29 cellular contexts compared by ENCODE assay signal in genomic region chr20:19321176-19321575, GRCh38.
"Had no signal": no experiment of that assay in that cellular context is flagged by ENCODE, and none has a peak within 500 bp of the region (broad histone marks: within the 10 kb centered on the region; RNA-seq: fewer than 3 reads in every experiment).

No MANE protein-coding gene starts in this region.

- H3K27me3 ChIP-seq: body of pancreas, brain microvascular endothelial cell, breast epithelium had no signal

- H3K27ac ChIP-seq: body of pancreas, brain microvascular endothelial cell, breast epithelium, VCaP had no signal

- H3K4me3 ChIP-seq: body of pancreas, breast epithelium had no signal

- H3K9me3 ChIP-seq: body of pancreas, breast epithelium had no signal

- DNase-seq: activated B cell treated with CpG ODN at 0.5 μM for 24 hours; activated CD4-positive, alpha-beta memory T cell treated with anti-CD3 and anti-CD28 coated beads for 36 hours; activated CD4-positive, alpha-beta T cell treated with anti-CD3 and anti-CD28 coated beads for 4 hours; activated CD4-positive, alpha-beta T cell treated with anti-CD3 and anti-CD28 coated beads, Interleukin-2, amount 10 ng/mL, durations not matched to agents 24 days and 14 days; activated CD4-positive, alpha-beta T cell treated with anti-CD3 and anti-CD28 coated beads, Interleukin-2, amount 50 U/mL, for 1 hour; activated CD4-positive, alpha-beta T cell treated with anti-CD3 and anti-CD28 coated beads, Interleukin-2, amount 50 U/mL, for 4 hours; activated CD4-positive, CD25-positive, alpha-beta regulatory T cell treated with anti-CD3 and anti-CD28 coated beads, Interleukin-2, amount 50 U/mL, for 72 hours; activated CD8-positive, alpha-beta memory T cell treated with anti-CD3 and anti-CD28 coated beads, Interleukin-2, amount 50 U/mL, for 4 hours; activated CD8-positive, alpha-beta T cell treated with anti-CD3 and anti-CD28 coated beads for 36 hours; activated effector memory CD4-positive, alpha-beta T cell treated with anti-CD3 and anti-CD28 coated beads, Interleukin-2, amount 50 U/mL, for 16 hours; activated gamma-delta T cell treated with Interleukin-2 at 50 U/mL for 16 hours; activated naive CD4-positive, alpha-beta T cell; activated naive CD4-positive, alpha-beta T cell treated with anti-CD3 and anti-CD28 coated beads, Interleukin-2, amount 10 ng/mL, durations not matched to agents 7 days and 5 days; activated naive CD8-positive, alpha-beta T cell treated with anti-CD3 and anti-CD28 coated beads, Interleukin-2, amount 10 ng/mL, durations not matched to agents 7 days and 5 days; activated naive CD8-positive, alpha-beta T cell treated with anti-CD3 and anti-CD28 coated beads, Interleukin-2, amount 50 U/mL, for 24 hours; activated T-cell treated with anti-CD3 and anti-CD28 coated beads for 4 hours; activated T-cell treated with anti-CD3 and anti-CD28 coated beads, Interleukin-2, amount 50 U/mL, for 1 hour; activated T-cell treated with anti-CD3 and anti-CD28 coated beads, Interleukin-2, amount 50 U/mL, for 4 hours; activated T-cell treated with anti-CD3 and anti-CD28 coated beads, Interleukin-2, amount 50 U/mL, for 72 hours; amygdala; anterior cingulate cortex; body of pancreas; brain microvascular endothelial cell; central memory CD4-positive, alpha-beta T cell; T-helper 2 cell; T-helper 9 cell had no signal

- H3K4me1 ChIP-seq: body of pancreas, breast epithelium had no signal

- H3K36me3 ChIP-seq: brain microvascular endothelial cell, breast epithelium had no signal

- ATAC-seq: activated CD8-positive, alpha-beta T cell treated with anti-CD3 and anti-CD28 coated beads for 36 hours; activated naive CD8-positive, alpha-beta T cell treated with anti-CD3 and anti-CD28 coated beads, Interleukin-2, amount 50 U/mL, for 24 hours; activated T-cell treated with anti-CD3 and anti-CD28 coated beads, Interleukin-2, amount 50 U/mL, for 4 hours; activated T-cell treated with anti-CD3 and anti-CD28 coated beads, Interleukin-2, amount 50 U/mL, for 72 hours; activated T-helper 17 cell treated with anti-CD3 and anti-CD28 coated beads, Interleukin-2, amount 50 U/mL, for 72 hours; body of pancreas had no signal
